In genomic region chr14:64541971-64542838, GRCh38 we compare ENCODE assay signal across 8 cellular contexts. TPM values are rescaled to one million over a fixed set of nuclear protein-coding genes. Genes with fewer than 3 reads are reported as not detected.
DNase-seq lines count a peak whose midpoint lies in the region; TF ChIP-seq lines count a peak whose summit lies in the region.

No MANE protein-coding gene starts in this region.

- H3K4me2 ChIP-seq in SK-N-SH, result no peak overlapping the region
- H3K4me2 ChIP-seq in OCI-LY7 (ENCODE audit: low read length), result no peak overlapping the region

- H2AFZ ChIP-seq in SK-N-SH (ENCODE audit: low read depth), result no peak overlapping the region
- H2AFZ ChIP-seq in OCI-LY7 (ENCODE audit: low read length), result no peak overlapping the region

- H3K9ac ChIP-seq in rectal smooth muscle tissue (ENCODE audit: low read length), result no peak overlapping the region
- H3K9ac ChIP-seq in SK-N-SH, result no peak overlapping the region

- TF ChIP-seq RAD21 in SK-N-SH (IDR thresholded peaks at IDR 0.05; ENCODE audit: low read length), result no peak

- H3K36me3 Mint-ChIP-seq in Caco-2 (ENCODE audit: insufficient read depth, unreplicated experiment), result peaks cover 12% of the 10 kb centered on the region
- H3K36me3 Mint-ChIP-seq in activated CD4-positive, alpha-beta memory T cell treated with anti-CD3 and anti-CD28 coated beads, Interleukin-2, amount 10 ng/mL, durations not matched to agents 7 days and 5 days (ENCODE audit: low read depth), result peaks cover 23% of the 10 kb centered on the region

- WGBS in SK-N-SH (ENCODE audit: low lambda C conversion rate), result 97% methylated on average over 58 of the region's 61 CpGs

- no peak for TF ChIP-seq EP300 in SK-N-SH (IDR thresholded peaks at IDR 0.05; ENCODE audit: borderline replicate concordance in 1 of 2, low read depth in 1 of 2, low read length in 1 of 2)

- peaks cover 5% of the 10 kb centered on the region; the same call in 1 of the 2 replicates for H3K4me1 ChIP-seq in Caco-2
- no peaks in the 10 kb centered on the region for H3K4me1 ChIP-seq in rectal smooth muscle tissue (ENCODE audit: control insufficient read depth, insufficient read depth, low read length)
- H3K4me1 ChIP-seq in SK-N-SH (ENCODE audit: control insufficient read depth in 1 of 2, insufficient read depth in 2 of 2, low read depth in 1 of 2, low read length in 1 of 2), result peaks cover 0 to 5% of the 10 kb centered on the region in 2 experiments; a peak in 2 of 4 replicates
- peaks cover 3% of the 10 kb centered on the region for H3K4me1 ChIP-seq in OCI-LY7 (ENCODE audit: insufficient read depth, low read length, poor library complexity, severe bottlenecking)

- intact Hi-C loops in Caco-2 (cut with micrococcal nuclease; ENCODE audit: unreplicated experiment) (loop anchor here (2.0 to 5.0 kb wide), 3 partner anchors 31 to 220 kb away; no protein-coding TSS in a partner anchor), OCI-LY7 (cut with micrococcal nuclease; ENCODE audit: unreplicated experiment) (loop anchor here (2.0 kb wide), 1 partner anchor 95 kb away; no protein-coding TSS in a partner anchor)

- BruUV-seq in Caco-2 (replicated peaks; lab: Mats Ljungman, UMichigan), result no TSS peak
- BruUV-seq in OCI-LY7 (replicated peaks; lab: Mats Ljungman, UMichigan), result no TSS peak

- H4K20me1 ChIP-seq in SK-N-SH (ENCODE audit: insufficient read depth), result no peaks in the 10 kb centered on the region
- no peaks in the 10 kb centered on the region for H4K20me1 ChIP-seq in OCI-LY7 (ENCODE audit: insufficient read depth, low read length)

- no peaks in the 10 kb centered on the region for H3K9me2 ChIP-seq in SK-N-SH
- no peaks in the 10 kb centered on the region for H3K9me2 ChIP-seq in OCI-LY7 (ENCODE audit: insufficient read depth, low read length)

- no peaks in the 10 kb centered on the region for H3K27me3 Mint-ChIP-seq in Caco-2 (ENCODE audit: insufficient read depth, unreplicated experiment)
- peaks cover 47% of the 10 kb centered on the region for H3K27me3 Mint-ChIP-seq in activated CD4-positive, alpha-beta memory T cell treated with anti-CD3 and anti-CD28 coated beads, Interleukin-2, amount 10 ng/mL, durations not matched to agents 7 days and 5 days

- H3K4me3 ChIP-seq in Caco-2 (ENCODE audit: low read depth, low read length) (peak overlapping the region; percentile 26; the same call in 1 of the 2 replicates), fibroblast of pulmonary artery (replicated peaks; ENCODE audit: low read depth, low read length) (peak overlapping the region; percentile 1), rectal smooth muscle tissue (ENCODE audit: low read length) (peak overlapping the region; percentile 72), SK-N-SH (ENCODE audit: low read depth in 2 of 2, low read length in 1 of 2) (no peak overlapping the region), OCI-LY7 (ENCODE audit: low read depth, low read length, poor library complexity, severe bottlenecking) (no peak overlapping the region)

- H3K27me3 ChIP-seq in Caco-2 (replicated peaks; ENCODE audit: control insufficient read depth, insufficient read depth, low read length), result no peaks in the 10 kb centered on the region
- H3K27me3 ChIP-seq in rectal smooth muscle tissue (ENCODE audit: control insufficient read depth, insufficient read depth, low read length), result no peaks in the 10 kb centered on the region
- H3K27me3 ChIP-seq in SK-N-SH (ENCODE audit: insufficient read depth), result no peaks in the 10 kb centered on the region

- CTCF ChIA-PET in Caco-2 (lab: Charles Lee) (no interaction called here), SK-N-SH (lab: Yijun Ruan, JAX) (interaction anchor here (1.0 kb wide), 1 partner anchor 9 kb away, joined by 3 read pairs; no protein-coding TSS in a partner anchor), OCI-LY7 (lab: Charles Lee; ENCODE audit: unreplicated experiment) (no interaction called here)
- CTCF ChIA-PET in activated CD4-positive, alpha-beta memory T cell treated with anti-CD3 and anti-CD28 coated beads, Interleukin-2, amount 10 ng/mL, durations not matched to agents 7 days and 5 days (lab: Charles Lee), result interaction anchor here (0.7 to 1.4 kb wide), 6 partner anchors 8 to 350 kb away, joined by 3 to 6 read pairs (median 3); no protein-coding TSS in a partner anchor

- H3F3A ChIP-seq in SK-N-SH (replicated peaks; ENCODE audit: insufficient read depth), result peaks cover 15% of the 10 kb centered on the region

- H3K27ac Mint-ChIP-seq in Caco-2 (ENCODE audit: unreplicated experiment), result no peak overlapping the region
- no peak overlapping the region for H3K27ac Mint-ChIP-seq in activated CD4-positive, alpha-beta memory T cell treated with anti-CD3 and anti-CD28 coated beads, Interleukin-2, amount 10 ng/mL, durations not matched to agents 7 days and 5 days

- TF ChIP-seq CTCF in Caco-2 (IDR thresholded peaks at IDR 0.05; ENCODE audit: insufficient read depth in 1 of 2, low read depth in 1 of 2, low read length in 1 of 2, severe bottlenecking in 1 of 2, unreplicated experiment in 1 of 2), result no peak
- TF ChIP-seq CTCF in fibroblast of pulmonary artery (IDR thresholded peaks at IDR 0.05; ENCODE audit: low read length, missing control alignments), result no peak
- TF ChIP-seq CTCF in SK-N-SH (IDR thresholded peaks at IDR 0.05), result no peak
- no peak for TF ChIP-seq CTCF in OCI-LY7 (conservative IDR thresholded peaks at IDR 0.05; ENCODE audit: low read length)

- peaks cover 9% of the 10 kb centered on the region; the same call in 1 of the 2 replicates for H3K9me3 ChIP-seq in Caco-2
- H3K9me3 ChIP-seq in SK-N-SH, result no peaks in the 10 kb centered on the region
- no peaks in the 10 kb centered on the region for H3K9me3 ChIP-seq in OCI-LY7 (ENCODE audit: low read length)

- no peaks in the 10 kb centered on the region for H3K79me2 ChIP-seq in SK-N-SH (ENCODE audit: insufficient read depth)
- no peaks in the 10 kb centered on the region for H3K79me2 ChIP-seq in OCI-LY7 (ENCODE audit: insufficient read depth, low read depth, low read length)

- H3K4me3 Mint-ChIP-seq in Caco-2 (ENCODE audit: unreplicated experiment), result peak overlapping the region; percentile 61
- H3K4me3 Mint-ChIP-seq in activated CD4-positive, alpha-beta memory T cell treated with anti-CD3 and anti-CD28 coated beads, Interleukin-2, amount 10 ng/mL, durations not matched to agents 7 days and 5 days, result peak overlapping the region; percentile 94

- H3K4me1 Mint-ChIP-seq in Caco-2 (ENCODE audit: low read depth, unreplicated experiment), result peaks cover 11% of the 10 kb centered on the region
- H3K4me1 Mint-ChIP-seq in activated CD4-positive, alpha-beta memory T cell treated with anti-CD3 and anti-CD28 coated beads, Interleukin-2, amount 10 ng/mL, durations not matched to agents 7 days and 5 days, result peaks cover 36% of the 10 kb centered on the region

- no peaks in the 10 kb centered on the region for H3K36me3 ChIP-seq in Caco-2 (ENCODE audit: control insufficient read depth, insufficient read depth, low read length)
- no peaks in the 10 kb centered on the region for H3K36me3 ChIP-seq in rectal smooth muscle tissue (ENCODE audit: control insufficient read depth, insufficient read depth, low read length)
- no peaks in the 10 kb centered on the region for H3K36me3 ChIP-seq in SK-N-SH (replicated peaks in 1 of 2; ENCODE audit: control insufficient read depth in 1 of 2, insufficient read depth in 2 of 2, low read length in 1 of 2)
- no peaks in the 10 kb centered on the region for H3K36me3 ChIP-seq in OCI-LY7 (ENCODE audit: insufficient read depth, low read length)

- DNase-seq in Caco-2 (no peak), fibroblast of pulmonary artery (ENCODE audit: low read depth) (no peak), SK-N-SH (no peak), OCI-LY7 (ENCODE audit: low spot score) (no peak), NK-92 (lab: John Stamatoyannopoulos, UW; ENCODE audit: unreplicated experiment) (no peak), HuH-7.5 (ENCODE audit: low spot score) (no peak)
- DNase-seq in activated CD4-positive, alpha-beta memory T cell treated with anti-CD3 and anti-CD28 coated beads, Interleukin-2, amount 10 ng/mL, durations not matched to agents 7 days and 5 days, result peak; percentile 29

- H3K9me3 Mint-ChIP-seq in Caco-2 (ENCODE audit: unreplicated experiment), result no peaks in the 10 kb centered on the region
- H3K9me3 Mint-ChIP-seq in activated CD4-positive, alpha-beta memory T cell treated with anti-CD3 and anti-CD28 coated beads, Interleukin-2, amount 10 ng/mL, durations not matched to agents 7 days and 5 days, result peaks cover 8% of the 10 kb centered on the region

- H3K27ac ChIP-seq in rectal smooth muscle tissue (ENCODE audit: low read depth, low read length) (peak overlapping the region; percentile 75), SK-N-SH (ENCODE audit: low read depth in 2 of 2, low read length in 1 of 2) (no peak overlapping the region), OCI-LY7 (ENCODE audit: low read depth, low read length, poor library complexity, severe bottlenecking) (no peak overlapping the region)

- POLR2A ChIA-PET in Caco-2 (lab: Charles Lee), result no interaction called here
- POLR2A ChIA-PET in activated CD4-positive, alpha-beta memory T cell treated with anti-CD3 and anti-CD28 coated beads, Interleukin-2, amount 10 ng/mL, durations not matched to agents 7 days and 5 days (lab: Charles Lee), result interaction anchor here (0.9 to 1.1 kb wide), 3 partner anchors 9 to 39 kb away, joined by 4 to 5 read pairs (median 4); no protein-coding TSS in a partner anchor
- POLR2A ChIA-PET in SK-N-SH (lab: Yijun Ruan, JAX), result no interaction called here
- POLR2A ChIA-PET in OCI-LY7 (lab: Charles Lee), result interaction anchor here (0.6 kb wide), 1 partner anchor 11 kb away, joined by 3 read pairs; no protein-coding TSS in a partner anchor

RNA-seq across cellular contexts. Expression of gene HSPA2, which starts 1.7 kb away (rescaled TPM):
- total RNA-seq in Caco-2 (2022) (8.3 and 8.7 TPM in 2 replicates), OCI-LY7 (2022) (0.33 and 0.36 TPM in 2 replicates)
- 1 to 10 TPM; 6.8 to 7.1 TPM for total RNA-seq in activated CD4-positive, alpha-beta memory T cell treated with anti-CD3 and anti-CD28 coated beads, Interleukin-2, amount 10 ng/mL, durations not matched to agents 7 days and 5 days
- polyA plus RNA-seq in SK-N-SH (2012; rRNA removed), result 13.9 and 20.8 TPM in 2 replicates
- 9.4 and 12.4 TPM in 2 replicates for polyA plus RNA-seq in SK-N-SH (2012; cell fraction: cytosol; rRNA removed)
- 11.4 and 14.2 TPM in 2 replicates for polyA plus RNA-seq in SK-N-SH (2012; cell fraction: nucleus; rRNA removed)
- total RNA-seq in OCI-LY7 (2014; rRNA removed; shearing (Covaris generic)), result 0.54 and 0.57 TPM in 2 replicates

RNA-seq across cellular contexts. Expression of gene PPP1R36, which starts 7.6 kb away (rescaled TPM):
- total RNA-seq in Caco-2 (2022), result 2.3 and 2.9 TPM in 2 replicates
- total RNA-seq in activated CD4-positive, alpha-beta memory T cell treated with anti-CD3 and anti-CD28 coated beads, Interleukin-2, amount 10 ng/mL, durations not matched to agents 7 days and 5 days, result under 1 TPM in 1 of 2 experiments, not detected in 1; 0.53 TPM
- 0.08 and 0.15 TPM in 2 replicates for polyA plus RNA-seq in SK-N-SH (2012; rRNA removed)
- 0.12 and 0.14 TPM in 2 replicates for polyA plus RNA-seq in SK-N-SH (2012; cell fraction: cytosol; rRNA removed)
- polyA plus RNA-seq in SK-N-SH (2012; cell fraction: nucleus; rRNA removed), result 0.16 and 0.29 TPM in 2 replicates
- 1.2 TPM in 1 of 2 replicates, not detected in the other for total RNA-seq in OCI-LY7 (2014; rRNA removed; shearing (Covaris generic))
- not detected in 2 replicates for total RNA-seq in OCI-LY7 (2022)

RNA-seq across cellular contexts. Expression of gene ZBTB1, which starts 37.6 kb away (rescaled TPM):
- total RNA-seq in Caco-2 (2022) (34.3 TPM in 2 replicates), OCI-LY7 (2022) (47.5 and 49.5 TPM in 2 replicates)
- 10 to 100 TPM; 81.2 to 86.1 TPM for total RNA-seq in activated CD4-positive, alpha-beta memory T cell treated with anti-CD3 and anti-CD28 coated beads, Interleukin-2, amount 10 ng/mL, durations not matched to agents 7 days and 5 days
- polyA plus RNA-seq in SK-N-SH (2012; rRNA removed), result 12.7 and 16.4 TPM in 2 replicates
- polyA plus RNA-seq in SK-N-SH (2012; cell fraction: cytosol; rRNA removed), result 16.9 and 19.7 TPM in 2 replicates
- polyA plus RNA-seq in SK-N-SH (2012; cell fraction: nucleus; rRNA removed), result 22.8 and 45.7 TPM in 2 replicates
- 34.1 and 41.2 TPM in 2 replicates for total RNA-seq in OCI-LY7 (2014; rRNA removed; shearing (Covaris generic))

RNA-seq across cellular contexts. Expression of gene ZBTB25, which starts 38.6 kb away (rescaled TPM):
- 8.8 and 10.0 TPM in 2 replicates for total RNA-seq in Caco-2 (2022)
- total RNA-seq in activated CD4-positive, alpha-beta memory T cell treated with anti-CD3 and anti-CD28 coated beads, Interleukin-2, amount 10 ng/mL, durations not matched to agents 7 days and 5 days, result 10 to 100 TPM; 38.8 to 40.5 TPM
- 4.5 and 5.7 TPM in 2 replicates for polyA plus RNA-seq in SK-N-SH (2012; rRNA removed)
- 3.3 and 3.4 TPM in 2 replicates for polyA plus RNA-seq in SK-N-SH (2012; cell fraction: cytosol; rRNA removed)
- 11.6 and 18.8 TPM in 2 replicates for polyA plus RNA-seq in SK-N-SH (2012; cell fraction: nucleus; rRNA removed)
- 16.1 and 18.4 TPM in 2 replicates for total RNA-seq in OCI-LY7 (2014; rRNA removed; shearing (Covaris generic))
- 35.4 and 37.1 TPM in 2 replicates for total RNA-seq in OCI-LY7 (2022)

Comparison
In these comparisons a context has a peak if more than half of its experiments do, and no peak if none do; other contexts are left out.
1. H3K4me3 ChIP-seq: peak in Caco-2 (single experiment), fibroblast of pulmonary artery (single experiment) and rectal smooth muscle tissue (single experiment); none in SK-N-SH (0 of 2) and OCI-LY7 (single experiment).
2. CTCF ChIA-PET loops: an anchor here in activated CD4-positive, alpha-beta memory T cell treated with anti-CD3 and anti-CD28 coated beads, Interleukin-2, amount 10 ng/mL, durations not matched to agents 7 days and 5 days (0.7 to 1.4 kb wide) and SK-N-SH (1.0 kb wide); none called in Caco-2 and OCI-LY7.
3. POLR2A ChIA-PET loops: an anchor here in activated CD4-positive, alpha-beta memory T cell treated with anti-CD3 and anti-CD28 coated beads, Interleukin-2, amount 10 ng/mL, durations not matched to agents 7 days and 5 days (0.9 to 1.1 kb wide) and OCI-LY7 (0.6 kb wide); none called in Caco-2 and SK-N-SH.